9 cellular contexts compared by ENCODE assay signal in the genomic region with DNA sequence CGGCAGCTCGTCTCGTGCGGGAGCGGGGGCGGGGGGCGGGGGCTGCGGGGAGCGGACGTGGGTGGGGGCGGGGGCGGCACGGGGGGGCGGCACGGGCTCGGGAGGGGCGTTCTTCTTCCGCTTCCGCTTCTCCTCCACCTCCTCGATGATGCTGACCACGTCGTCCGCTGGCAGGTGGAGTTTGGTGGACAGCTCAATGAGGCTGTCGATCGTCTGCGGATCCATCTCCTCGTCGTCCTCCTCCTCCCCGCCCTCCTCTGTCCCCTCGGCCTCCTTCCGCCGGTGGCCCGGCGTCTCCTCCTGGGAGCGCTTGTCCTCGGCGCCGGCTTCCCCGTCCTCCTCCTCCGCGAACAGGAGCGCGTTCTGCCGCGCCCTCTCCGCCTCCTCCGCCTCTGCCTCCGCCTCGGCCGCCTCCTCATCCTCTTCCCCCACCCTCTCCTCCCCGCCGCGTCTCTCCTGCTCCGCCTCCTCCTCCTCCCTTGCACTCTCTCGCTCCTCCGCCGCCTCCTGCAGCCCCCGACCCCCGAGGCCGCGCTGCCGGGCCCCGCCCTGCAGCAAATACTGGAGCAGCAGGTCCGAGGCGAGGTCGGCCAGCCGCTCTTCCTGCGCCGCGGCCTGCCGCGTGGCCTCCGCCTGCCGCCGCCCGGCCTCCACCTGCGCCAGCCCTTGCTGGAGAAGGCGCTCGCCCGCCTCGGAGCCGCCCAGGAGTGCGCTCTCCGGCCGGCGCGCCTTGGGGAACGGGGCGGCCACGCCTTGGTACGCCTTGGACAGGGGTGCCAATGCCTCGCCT. TPM values are rescaled to one million over a fixed set of nuclear protein-coding genes. Genes with fewer than 3 reads are reported as not detected.
DNase-seq lines count a peak whose midpoint lies in the region; ATAC-seq and TF ChIP-seq lines count a peak whose summit lies in the region.
"Had no signal": no experiment of that assay in that cellular context is flagged by ENCODE, and none has a peak within 500 bp of the region (broad histone marks: within the 10 kb centered on the region; RNA-seq: fewer than 3 reads in every experiment).

No MANE protein-coding gene starts in this region.

- no peak overlapping the region for H3K27ac Mint-ChIP-seq in dendritic cell treated with granulocyte-macrophage colony-stimulating factor and Interleukin-4, amounts not matched to agents 40 ng/mL and 50 ng/mL, for 4 days

- peaks cover 33% of the 10 kb centered on the region for H3K36me3 Mint-ChIP-seq in dendritic cell treated with granulocyte-macrophage colony-stimulating factor and Interleukin-4, amounts not matched to agents 40 ng/mL and 50 ng/mL, for 4 days (ENCODE audit: low read depth)

- POLR2A ChIA-PET in HEK293 (lab: Yijun Ruan, JAX) (interaction anchor here (0.7 to 1.2 kb wide), 5 partner anchors 10 to 289 kb away, joined by 3 to 5 read pairs (median 3); a partner anchor contains a TSS), GM10248 (lab: Yijun Ruan, JAX) (no interaction called here)

- intact Hi-C loops in dendritic cell treated with granulocyte-macrophage colony-stimulating factor and Interleukin-4, amounts not matched to agents 40 ng/mL and 50 ng/mL, for 4 days (cut with micrococcal nuclease) = no loop called here
- intact Hi-C loops in thyroid gland (cut with DNase I) = loop anchor here (10.0 kb wide), 1 partner anchor 269 kb away; a partner anchor contains a TSS

- peak overlapping the region; percentile 22 for H3K4me3 ChIP-seq in HEK293 (ENCODE audit: low read depth, low read length)
- H3K4me3 ChIP-seq in Peyer's patch = peak overlapping the region; percentile 28 to 57 (median 42)
- peak overlapping the region; percentile 94 for H3K4me3 ChIP-seq in neural cell (ENCODE audit: low read length)
- peak overlapping the region in 1 of 3 donors; percentile 17 for H3K4me3 ChIP-seq in thyroid gland (replicated peaks in 1 of 3)

- DNase-seq in COR-L47 (lab: John Stamatoyannopoulos, UW) (peak; percentile 77), Peyer's patch (no peak), GM10248 (ENCODE audit: extremely low spot score) (no peak), thyroid gland (no peak)

- WGBS in thyroid gland, 2 donors = 1 to 2% methylated on average over 31 to 41 of the region's 92 CpGs

- H3K9ac ChIP-seq in neural cell (ENCODE audit: low read length) = peak overlapping the region; percentile 94

- peaks cover 18% of the 10 kb centered on the region for H3K4me1 ChIP-seq in HEK293 (ENCODE audit: control insufficient read depth, insufficient read depth, low read length)
- peaks cover 3 to 45% (median 27%) of the 10 kb centered on the region in 4 donors for H3K4me1 ChIP-seq in Peyer's patch
- peaks cover 23 to 38% of the 10 kb centered on the region in 2 donors for H3K4me1 ChIP-seq in thyroid gland

- peaks cover 33% of the 10 kb centered on the region for H3K4me1 Mint-ChIP-seq in dendritic cell treated with granulocyte-macrophage colony-stimulating factor and Interleukin-4, amounts not matched to agents 40 ng/mL and 50 ng/mL, for 4 days (ENCODE audit: low read depth)

- peaks cover 0 to 38% of the 10 kb centered on the region in 2 donors for H3K27me3 ChIP-seq in Peyer's patch
- peaks cover 18% of the 10 kb centered on the region for H3K27me3 ChIP-seq in neural cell (ENCODE audit: insufficient read depth, low read depth, low read length)
- peaks cover 26% of the 10 kb centered on the region for H3K27me3 ChIP-seq in thyroid gland

- H3K9me3 ChIP-seq in HEK293 (ENCODE audit: control insufficient read depth, insufficient read depth, low read depth, low read length) = no peaks in the 10 kb centered on the region
- peaks cover 0 to 3% (median 0%) of the 10 kb centered on the region in 4 donors for H3K9me3 ChIP-seq in Peyer's patch
- H3K9me3 ChIP-seq in neural cell (ENCODE audit: low read length) = no peaks in the 10 kb centered on the region
- H3K9me3 ChIP-seq in thyroid gland = no peaks in the 10 kb centered on the region

- no peaks in the 10 kb centered on the region for H3K9me3 Mint-ChIP-seq in dendritic cell treated with granulocyte-macrophage colony-stimulating factor and Interleukin-4, amounts not matched to agents 40 ng/mL and 50 ng/mL, for 4 days

- H3K4me3 Mint-ChIP-seq in dendritic cell treated with granulocyte-macrophage colony-stimulating factor and Interleukin-4, amounts not matched to agents 40 ng/mL and 50 ng/mL, for 4 days = peak overlapping the region; percentile 68

- H2AFZ ChIP-seq in neural cell (ENCODE audit: low read depth, low read length) = no peak overlapping the region

- TF ChIP-seq POLR2A in Peyer's patch (IDR thresholded peaks at IDR 0.05) (no peak), thyroid gland (IDR thresholded peaks at IDR 0.05) (no peak)

- no peak for TF ChIP-seq CTCF in HEK293 (tag by site-specific recombination; IDR thresholded peaks at IDR 0.05)
- no peak for TF ChIP-seq CTCF in Peyer's patch (IDR thresholded peaks at IDR 0.05)
- TF ChIP-seq CTCF in neural cell (IDR thresholded peaks at IDR 0.05; ENCODE audit: poor library complexity, severe bottlenecking) = no peak
- TF ChIP-seq CTCF in GM10248 (IDR thresholded peaks at IDR 0.05; ENCODE audit: control extremely low read depth, extremely low read depth, low read depth, missing control alignments) = no peak
- TF ChIP-seq CTCF in thyroid gland (IDR thresholded peaks at IDR 0.05) = no peak

- peak; percentile 24 for TF ChIP-seq EP300 in neural cell (conservative IDR thresholded peaks at IDR 0.05; ENCODE audit: poor library complexity, severe bottlenecking)

- peak; percentile 16 for TF ChIP-seq RAD21 in neural cell (conservative IDR thresholded peaks at IDR 0.05)

- no peaks in the 10 kb centered on the region for H4K20me1 ChIP-seq in neural cell (ENCODE audit: insufficient read depth)

- H3K36me3 ChIP-seq in HEK293 (ENCODE audit: control insufficient read depth in 2 of 2, insufficient read depth in 1 of 2, low read length in 2 of 2) = peaks cover 3 to 8% of the 10 kb centered on the region in 2 experiments; a peak in 2 of 3 replicates
- peaks cover 0 to 19% (median 0%) of the 10 kb centered on the region in 3 donors for H3K36me3 ChIP-seq in Peyer's patch
- no peaks in the 10 kb centered on the region for H3K36me3 ChIP-seq in neural cell (ENCODE audit: insufficient read depth, low read length)
- peaks cover 10 to 15% of the 10 kb centered on the region in 2 donors for H3K36me3 ChIP-seq in thyroid gland

- no peaks in the 10 kb centered on the region for H3K9me2 ChIP-seq in neural cell (ENCODE audit: insufficient read depth, low read length)

- CTCF ChIA-PET in HEK293 (lab: Yijun Ruan, JAX) = interaction anchor here (0.8 to 1.2 kb wide), 4 partner anchors 8 to 127 kb away, joined by 3 to 4 read pairs (median 4); no protein-coding TSS in a partner anchor
- CTCF ChIA-PET in GM10248 (lab: Yijun Ruan, JAX) = interaction anchor here (1.4 to 5.1 kb wide), 2 partner anchors 20 to 29 kb away, joined by 3 to 21 read pairs; no protein-coding TSS in a partner anchor

- H3K27me3 Mint-ChIP-seq in dendritic cell treated with granulocyte-macrophage colony-stimulating factor and Interleukin-4, amounts not matched to agents 40 ng/mL and 50 ng/mL, for 4 days = peaks cover 73% of the 10 kb centered on the region

- no peaks in the 10 kb centered on the region for H3F3A ChIP-seq in neural cell (ENCODE audit: insufficient read depth, low read length, poor library complexity, severe bottlenecking)

- no peak for ATAC-seq in HG02759 (IDR thresholded peaks at IDR 0.05; ENCODE audit: unreplicated experiment)

- peak overlapping the region; percentile 59 for H3K4me2 ChIP-seq in neural cell (ENCODE audit: low read length)

- no peaks in the 10 kb centered on the region for H3K79me2 ChIP-seq in neural cell (replicated peaks; ENCODE audit: insufficient read depth, low read length)

- H3K27ac ChIP-seq in HEK293 (ENCODE audit: extremely low read depth, low read depth, low read length) = no peak overlapping the region
- no peak overlapping the region for H3K27ac ChIP-seq in Peyer's patch
- peak overlapping the region; percentile 75 for H3K27ac ChIP-seq in neural cell (ENCODE audit: low read length)
- no peak overlapping the region for H3K27ac ChIP-seq in thyroid gland

TF ChIP-seq in HEK293, 187 proteins besides CTCF, POLR2A, EP300 and RAD21 (continues in another document):
- TF ChIP-seq ZSCAN23 (tag by site-specific recombination; IDR thresholded peaks at IDR 0.05) (0 out of 2 replicates have a peak, but pooled peaks have one; percentile 38), HOXC10 (CRISPR knock-in tag; IDR thresholded peaks at IDR 0.05) (no peak), ZXDB (tag by site-specific recombination; IDR thresholded peaks at IDR 0.05) (no peak), YY2 (tag by site-specific recombination; IDR thresholded peaks at IDR 0.05) (no peak), SP2 (tag by site-specific recombination; IDR thresholded peaks at IDR 0.05) (peak; percentile 76), IKZF3 (tag by site-specific recombination; IDR thresholded peaks at IDR 0.05) (0 out of 2 replicates have a peak, but pooled peaks have one; percentile 13), ZFHX2 (tag by site-specific recombination; conservative IDR thresholded peaks at IDR 0.05) (peak; percentile 100)

RNA-seq across cellular contexts. Expression of a gene that starts 1.9 kb away (rescaled TPM):
- under 1 TPM in 1 of 4 donors, not detected in 3; 0.94 TPM for total RNA-seq in Peyer's patch
- polyA plus RNA-seq in neural cell = 36.8 and 39.3 TPM in 2 replicates
- polyA minus RNA-seq in neural cell = 30.7 and 49.4 TPM in 2 replicates
- 1 to 10 TPM in 2 of 4 donors, not detected in 2; 1.3 to 2.3 TPM for total RNA-seq in thyroid gland

RNA-seq across cellular contexts. Expression of a gene that starts 9.2 kb away (rescaled TPM):
- total RNA-seq in Peyer's patch = 100 to 1,000 TPM in 2 of 4 donors, 10 to 100 TPM in 2; 53.6 to 136 (median 95.7) TPM
- polyA plus RNA-seq in neural cell = 344 and 389 TPM in 2 replicates
- polyA minus RNA-seq in neural cell = 99.2 and 107 TPM in 2 replicates
- 10 to 100 TPM; 29.0 to 59.6 (median 41.3) TPM for total RNA-seq in thyroid gland

RNA-seq across cellular contexts. Expression of a gene that starts 16.6 kb away (rescaled TPM):
- total RNA-seq in Peyer's patch (1 to 10 TPM in 1 of 4 donors, not detected in 3; 1.0 TPM), thyroid gland (1 to 10 TPM in 1 of 4 donors, under 1 TPM in 1, not detected in 2; 0.29 to 1.4 TPM)
- 4.0 and 4.5 TPM in 2 replicates for polyA plus RNA-seq in neural cell
- 0.73 and 1.5 TPM in 2 replicates for polyA minus RNA-seq in neural cell
- total RNA-seq: T-helper 2 cell treated with Interferon-gamma antibody and Interleukin-4, amounts not matched to agents 100 ng/mL and 5 ng/mL, for 36 hours had no signal

RNA-seq across cellular contexts. Expression of a gene that starts 36.6 kb away (rescaled TPM):
- total RNA-seq in Peyer's patch = 1 to 10 TPM; 2.4 to 8.3 (median 3.3) TPM
- 0.12 TPM in 1 of 2 replicates, not detected in the other for polyA plus RNA-seq in neural cell
- polyA minus RNA-seq in neural cell = 0.23 TPM in 1 of 2 replicates, not detected in the other
- 10 to 100 TPM in 1 of 4 donors, 1 to 10 TPM in 3; 4.7 to 18.6 (median 7.6) TPM for total RNA-seq in thyroid gland

RNA-seq across cellular contexts. Expression of a gene that starts 37.4 kb away (rescaled TPM):
- total RNA-seq in Peyer's patch = 100 to 1,000 TPM in 2 of 4 donors, 10 to 100 TPM in 1, not detected in 1; 91.4 to 195 (median 123) TPM
- not detected in 2 replicates for polyA plus RNA-seq in neural cell
- polyA minus RNA-seq in neural cell = not detected in 2 replicates
- total RNA-seq in thyroid gland = not detected
- total RNA-seq: T-helper 2 cell treated with Interferon-gamma antibody and Interleukin-4, amounts not matched to agents 100 ng/mL and 5 ng/mL, for 36 hours had no signal
